In the genomic region with DNA sequence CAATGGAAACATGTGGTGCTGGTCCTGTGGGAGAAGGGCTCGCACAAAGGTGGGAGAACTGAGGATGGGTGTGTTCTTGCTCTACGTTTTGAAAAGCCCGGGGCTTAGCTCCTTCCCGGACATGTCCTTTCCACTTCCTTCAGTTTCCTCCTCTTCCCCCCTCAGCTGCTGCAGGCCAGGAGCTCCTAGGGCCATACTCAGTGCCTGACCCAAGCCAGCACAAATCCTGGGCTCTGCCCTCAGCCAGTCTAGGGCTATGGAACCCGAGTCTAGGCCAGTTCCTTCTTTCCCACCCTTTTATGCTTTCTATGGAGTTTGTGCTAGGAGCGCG, we compare ENCODE assay signal across 10 cellular contexts. TPM values are rescaled to one million over a fixed set of nuclear protein-coding genes. Genes with fewer than 3 reads are reported as not detected.
DNase-seq lines count a peak whose midpoint lies in the region; ATAC-seq and TF ChIP-seq lines count a peak whose summit lies in the region.
"Had no signal": no experiment of that assay in that cellular context is flagged by ENCODE, and none has a peak within 500 bp of the region (broad histone marks: within the 10 kb centered on the region; RNA-seq: fewer than 3 reads in every experiment).

No MANE protein-coding gene starts in this region.

- H3K36me3 ChIP-seq in muscle layer of duodenum (ENCODE audit: control insufficient read depth in 1 of 2, insufficient read depth in 2 of 2, low read length in 2 of 2) (no peaks in the 10 kb centered on the region), upper lobe of left lung (no peaks in the 10 kb centered on the region)

- peaks cover 79% of the 10 kb centered on the region for H3K27me3 Mint-ChIP-seq in activated CD4-positive, alpha-beta T cell treated with anti-CD3 and anti-CD28 coated beads, Interleukin-2, amount 10 ng/mL, durations not matched to agents 7 days and 5 days

- DNase-seq in activated CD4-positive, alpha-beta T cell treated with anti-CD3 and anti-CD28 coated beads, Interleukin-2, amount 10 ng/mL, durations not matched to agents 7 days and 5 days, result no peak
- no peak for DNase-seq in activated CD4-positive, alpha-beta T cell treated with anti-CD3 and anti-CD28 coated beads for 1 hour
- DNase-seq in coronary artery (ENCODE audit: low spot score) (no peak), upper lobe of left lung (no peak), NCI-H1105 (lab: John Stamatoyannopoulos, UW) (no peak), SW480 (ENCODE audit: low spot score) (no peak), NCI-H2107 treated with DMSO at 0.1 percent for 48 hours (lab: John Stamatoyannopoulos, UW; ENCODE audit: unreplicated experiment) (no peak)
- DNase-seq: activated CD4-positive, alpha-beta T cell treated with anti-CD3 and anti-CD28 coated beads for 48 hours had no signal

- H3K4me1 ChIP-seq in muscle layer of duodenum (ENCODE audit: control insufficient read depth in 1 of 2, insufficient read depth in 2 of 2, low read length in 2 of 2) (peaks cover 0 to 50% of the 10 kb centered on the region in 2 donors), upper lobe of left lung (peaks cover 28 to 55% (median 40%) of the 10 kb centered on the region in 4 donors)

- H3K4me3 ChIP-seq in coronary artery (peak overlapping the region; percentile 84), muscle layer of duodenum (ENCODE audit: low read depth in 1 of 2, low read length in 2 of 2) (peak overlapping the region; percentile 23 to 58), upper lobe of left lung (peak overlapping the region in 3 of 4 donors; percentile 43 to 50 (median 47))

- H3K27ac ChIP-seq in coronary artery (peak overlapping the region; percentile 87), muscle layer of duodenum (ENCODE audit: low read length) (no peak overlapping the region), upper lobe of left lung (no peak overlapping the region)

- TF ChIP-seq POLR2A in upper lobe of left lung (IDR thresholded peaks at IDR 0.05), result no peak

- H3K4me3 Mint-ChIP-seq in activated CD4-positive, alpha-beta T cell treated with anti-CD3 and anti-CD28 coated beads, Interleukin-2, amount 10 ng/mL, durations not matched to agents 7 days and 5 days, result peak overlapping the region; percentile 16

- H3K9me3 Mint-ChIP-seq in activated CD4-positive, alpha-beta T cell treated with anti-CD3 and anti-CD28 coated beads, Interleukin-2, amount 10 ng/mL, durations not matched to agents 7 days and 5 days, result no peaks in the 10 kb centered on the region

- POLR2A ChIA-PET in activated CD4-positive, alpha-beta T cell treated with anti-CD3 and anti-CD28 coated beads, Interleukin-2, amount 10 ng/mL, durations not matched to agents 7 days and 5 days (lab: Charles Lee), result no interaction called here

- no peaks in the 10 kb centered on the region for H3K9me3 ChIP-seq in muscle layer of duodenum (ENCODE audit: control insufficient read depth in 1 of 2, low read length in 2 of 2)
- H3K9me3 ChIP-seq in upper lobe of left lung, result no peaks in the 10 kb centered on the region

- WGBS in upper lobe of left lung, 2 donors, result 25% methylated on average over 7 of the region's 7 CpGs

- peaks cover 15% of the 10 kb centered on the region for H3K4me1 Mint-ChIP-seq in activated CD4-positive, alpha-beta T cell treated with anti-CD3 and anti-CD28 coated beads, Interleukin-2, amount 10 ng/mL, durations not matched to agents 7 days and 5 days

- CTCF ChIA-PET in activated CD4-positive, alpha-beta T cell treated with anti-CD3 and anti-CD28 coated beads, Interleukin-2, amount 10 ng/mL, durations not matched to agents 7 days and 5 days (lab: Charles Lee), result interaction anchor here (1.2 kb wide), 1 partner anchor 70 kb away, joined by 3 read pairs; no protein-coding TSS in a partner anchor

- no peak for TF ChIP-seq EP300 in upper lobe of left lung (IDR thresholded peaks at IDR 0.05)

- ATAC-seq in upper lobe of left lung (ENCODE audit: low FRiP score in 2 of 2), result no peak

- TF ChIP-seq CTCF in coronary artery (IDR thresholded peaks at IDR 0.05), result no peak
- no peak for TF ChIP-seq CTCF in upper lobe of left lung (IDR thresholded peaks at IDR 0.05)

- H3K27me3 ChIP-seq in muscle layer of duodenum (ENCODE audit: low read depth, low read length) (peaks cover 82% of the 10 kb centered on the region), upper lobe of left lung (peaks cover 0 to 89% (median 48%) of the 10 kb centered on the region in 4 donors)

- no peaks in the 10 kb centered on the region for H3K36me3 Mint-ChIP-seq in activated CD4-positive, alpha-beta T cell treated with anti-CD3 and anti-CD28 coated beads, Interleukin-2, amount 10 ng/mL, durations not matched to agents 7 days and 5 days (ENCODE audit: low read depth)

- peak overlapping the region; percentile 19 for H3K27ac Mint-ChIP-seq in activated CD4-positive, alpha-beta T cell treated with anti-CD3 and anti-CD28 coated beads, Interleukin-2, amount 10 ng/mL, durations not matched to agents 7 days and 5 days

RNA-seq across cellular contexts. Expression of a gene that starts 1.4 kb away (rescaled TPM):
- total RNA-seq in activated CD4-positive, alpha-beta T cell treated with anti-CD3 and anti-CD28 coated beads, Interleukin-2, amount 10 ng/mL, durations not matched to agents 7 days and 5 days, result not detected
- total RNA-seq in upper lobe of left lung, result 1 to 10 TPM in 2 of 6 donors, under 1 TPM in 1, not detected in 3; 0.61 to 1.3 (median 1.2) TPM
- total RNA-seq: HepG2 had no signal

Comparison
In these comparisons a context has a peak if more than half of its experiments do, and no peak if none do; other contexts are left out.
1. H3K27ac ChIP-seq: peak in coronary artery (2 of 2); none in muscle layer of duodenum (single experiment) and upper lobe of left lung (0 of 4).
2. Peak in every context shown above with its lines, with median percentiles within 50 percentile points of each other: H3K4me3 ChIP-seq.